Comparison of ENCODE assay signal across 25 cellular contexts in genomic region chr3:137852511-137852910, GRCh38.
DNase-seq lines count a peak whose midpoint lies in the region; ATAC-seq and TF ChIP-seq lines count a peak whose summit lies in the region.
"Had no signal": no experiment of that assay in that cellular context is flagged by ENCODE, and none has a peak within 500 bp of the region (broad histone marks: within the 10 kb centered on the region; RNA-seq: fewer than 3 reads in every experiment).

No MANE protein-coding gene starts in this region.

- H3K27ac ChIP-seq in HEK293 (ENCODE audit: extremely low read depth, low read depth, low read length): no peak overlapping the region
- H3K27ac ChIP-seq in neuronal stem cell (replicated peaks; ENCODE audit: low read length): peak overlapping the region; percentile 77
- H3K27ac ChIP-seq: SJSA1 had no signal

- no peak overlapping the region for H4K91ac ChIP-seq in neuronal stem cell (ENCODE audit: low read depth, low read length, poor library complexity)

- no peak for DNase-seq in WTC11 (ENCODE audit: low spot score)
- DNase-seq in kidney tubule cell (ENCODE audit: low spot score): peak; percentile 2
- peak; percentile 55 for DNase-seq in neuronal stem cell (ENCODE audit: low spot score)
- DNase-seq in MG63: no peak
- no peak for DNase-seq in AG08396 (ENCODE audit: low spot score)
- no peak for DNase-seq in activated T-cell treated with anti-CD3 and anti-CD28 coated beads, Interleukin-2, amount 50 U/mL, for 24 hours
- DNase-seq: C1 segment of cervical spinal cord; CD4-positive, alpha-beta memory T cell; COR-L47; DMS53; H9; HFFc6; IMR-90; KG1; MM.1S; NCI-H1436; NCI-H187; NCI-H2081 treated with DMSO at 0.1 percent for 48 hours; NCI-H524; NCI-H748 treated with DMSO at 0.1 percent for 48 hours; NK-92 treated with Interleukin-12 subunit alpha and Interleukin-12 subunit beta, amount 100 ng/mL, for 24 hours; PC-3; Right ventricle myocardium superior had no signal

- POLR2A ChIA-PET in HEK293 (lab: Yijun Ruan, JAX): no interaction called here
- POLR2A ChIA-PET in WTC11 (lab: Charles Lee): no interaction called here

- 0 out of 2 replicates have a peak, but pooled peaks have one; percentile 13 for ATAC-seq in WTC11
- ATAC-seq: PC-3 had no signal

- peaks cover 0 to 7% (median 0%) of the 10 kb centered on the region in 3 experiments for H3K27me3 ChIP-seq in neuronal stem cell (ENCODE audit: control insufficient read depth in 3 of 3, insufficient read depth in 3 of 3, low read depth in 1 of 3, low read length in 3 of 3)
- peaks cover 25% of the 10 kb centered on the region for H3K27me3 ChIP-seq in MG63
- H3K27me3 ChIP-seq: SJSA1 had no signal

- no peak overlapping the region for H3K4ac ChIP-seq in neuronal stem cell (ENCODE audit: low read length)

- H4K8ac ChIP-seq in neuronal stem cell (ENCODE audit: low read depth, low read length): no peak overlapping the region

- no peak overlapping the region for H2BK5ac ChIP-seq in neuronal stem cell (ENCODE audit: low read length)

- H2BK15ac ChIP-seq in neuronal stem cell (ENCODE audit: low read length): no peak overlapping the region

- peak overlapping the region; percentile 32 for H3K4me2 ChIP-seq in neuronal stem cell (ENCODE audit: insufficient read depth, low read length, poor library complexity, severe bottlenecking)

- no peaks in the 10 kb centered on the region for H3K79me1 ChIP-seq in neuronal stem cell (ENCODE audit: low read depth, low read length)

- H3K36me3 ChIP-seq in HEK293 (ENCODE audit: control insufficient read depth in 2 of 2, insufficient read depth in 1 of 2, low read length in 2 of 2) (no peaks in the 10 kb centered on the region), neuronal stem cell (replicated peaks in 1 of 2; ENCODE audit: control insufficient read depth in 2 of 2, insufficient read depth in 2 of 2, low read length in 2 of 2) (no peaks in the 10 kb centered on the region), MG63 (no peaks in the 10 kb centered on the region)
- H3K36me3 ChIP-seq: SJSA1 had no signal

- peak overlapping the region; percentile 81 for H3K18ac ChIP-seq in neuronal stem cell (ENCODE audit: low read length)

- no peak overlapping the region for H2AK5ac ChIP-seq in neuronal stem cell (ENCODE audit: low read depth, low read length)

- TF ChIP-seq CTCF in HEK293 (tag by site-specific recombination; IDR thresholded peaks at IDR 0.05): no peak
- no peak for TF ChIP-seq CTCF in WTC11 (IDR thresholded peaks at IDR 0.05)

- H3K23ac ChIP-seq in neuronal stem cell (ENCODE audit: low read depth, low read length, poor library complexity): no peak overlapping the region

- no peaks in the 10 kb centered on the region for H3K36me3 Mint-ChIP-seq in WTC11
- H3K36me3 Mint-ChIP-seq in activated T-cell treated with anti-CD3 and anti-CD28 coated beads, Interleukin-2, amount 50 U/mL, for 24 hours (ENCODE audit: low read depth): no peaks in the 10 kb centered on the region
- H3K36me3 Mint-ChIP-seq: CD4-positive, alpha-beta memory T cell had no signal

- no peak overlapping the region for H3K4me3 Mint-ChIP-seq in WTC11
- H3K4me3 Mint-ChIP-seq in activated T-cell treated with anti-CD3 and anti-CD28 coated beads, Interleukin-2, amount 50 U/mL, for 24 hours: no peak overlapping the region
- H3K4me3 Mint-ChIP-seq: CD4-positive, alpha-beta memory T cell; H9; HFFc6 had no signal

- no peak overlapping the region for H3K14ac ChIP-seq in neuronal stem cell (ENCODE audit: low read length)

- no peak overlapping the region for H2BK12ac ChIP-seq in neuronal stem cell (ENCODE audit: low read length)

- no peak overlapping the region for H3K27ac Mint-ChIP-seq in WTC11
- no peak overlapping the region for H3K27ac Mint-ChIP-seq in activated T-cell treated with anti-CD3 and anti-CD28 coated beads, Interleukin-2, amount 50 U/mL, for 24 hours
- H3K27ac Mint-ChIP-seq: CD4-positive, alpha-beta memory T cell; H9; HFFc6 had no signal

- peaks cover 6% of the 10 kb centered on the region for H3K27me3 Mint-ChIP-seq in WTC11 (ENCODE audit: low read depth)
- H3K27me3 Mint-ChIP-seq in activated T-cell treated with anti-CD3 and anti-CD28 coated beads, Interleukin-2, amount 50 U/mL, for 24 hours: no peaks in the 10 kb centered on the region

- H3K9me3 Mint-ChIP-seq in WTC11: peaks cover 4% of the 10 kb centered on the region
- no peaks in the 10 kb centered on the region for H3K9me3 Mint-ChIP-seq in activated T-cell treated with anti-CD3 and anti-CD28 coated beads, Interleukin-2, amount 50 U/mL, for 24 hours
- H3K9me3 Mint-ChIP-seq: H9 had no signal

- CTCF ChIA-PET in HEK293 (lab: Yijun Ruan, JAX): no interaction called here
- CTCF ChIA-PET in WTC11 (lab: Charles Lee): no interaction called here

- no peaks in the 10 kb centered on the region for H3K4me1 ChIP-seq in HEK293 (ENCODE audit: control insufficient read depth, insufficient read depth, low read length)
- peaks cover 13 to 26% of the 10 kb centered on the region in 2 donors for H3K4me1 ChIP-seq in neuronal stem cell (ENCODE audit: control insufficient read depth in 2 of 2, insufficient read depth in 1 of 2, low read depth in 1 of 2, low read length in 2 of 2)
- H3K4me1 ChIP-seq: SJSA1 had no signal

- H3K4me3 ChIP-seq in HEK293 (ENCODE audit: low read depth, low read length) (no peak overlapping the region), neuronal stem cell (ENCODE audit: low read length in 2 of 2) (no peak overlapping the region), MG63 (no peak overlapping the region)
- H3K4me3 ChIP-seq: SJSA1 had no signal

- peak overlapping the region; percentile 13 for H2AFZ ChIP-seq in neuronal stem cell (ENCODE audit: low read length)

- no peaks in the 10 kb centered on the region for H3K9me3 ChIP-seq in HEK293 (ENCODE audit: control insufficient read depth, insufficient read depth, low read depth, low read length)
- no peaks in the 10 kb centered on the region for H3K9me3 ChIP-seq in neuronal stem cell (replicated peaks in 1 of 2; ENCODE audit: control insufficient read depth in 2 of 2, insufficient read depth in 1 of 2, low read depth in 1 of 2, low read length in 2 of 2)
- H3K9me3 ChIP-seq in MG63: no peaks in the 10 kb centered on the region
- H3K9me3 ChIP-seq: SJSA1 had no signal

- WGBS in neuronal stem cell (ENCODE audit: extremely low coverage in 2 of 2, insufficient read length in 2 of 2, insufficient replicate concordance in 1 of 2), 2 donors: no CpG with 5 or more reads among the region's 13 CpGs

- H3K9ac ChIP-seq in neuronal stem cell (ENCODE audit: low read depth, low read length, poor library complexity): no peak overlapping the region

- peaks cover 49% of the 10 kb centered on the region for H3K4me1 Mint-ChIP-seq in WTC11
- no peaks in the 10 kb centered on the region for H3K4me1 Mint-ChIP-seq in activated T-cell treated with anti-CD3 and anti-CD28 coated beads, Interleukin-2, amount 50 U/mL, for 24 hours (ENCODE audit: low read depth)
- H3K4me1 Mint-ChIP-seq: CD4-positive, alpha-beta memory T cell had no signal

- H2BK120ac ChIP-seq in neuronal stem cell (ENCODE audit: low read depth, low read length): no peak overlapping the region

TF ChIP-seq in HEK293, 187 proteins besides CTCF, POLR2A, EP300 and RAD21 (continues in another document):
- TF ChIP-seq ZIC2 (tag by site-specific recombination; IDR thresholded peaks at IDR 0.05): peak; percentile 50; the same call in 1 of the 2 replicates
- TF ChIP-seq, protein P1, sequence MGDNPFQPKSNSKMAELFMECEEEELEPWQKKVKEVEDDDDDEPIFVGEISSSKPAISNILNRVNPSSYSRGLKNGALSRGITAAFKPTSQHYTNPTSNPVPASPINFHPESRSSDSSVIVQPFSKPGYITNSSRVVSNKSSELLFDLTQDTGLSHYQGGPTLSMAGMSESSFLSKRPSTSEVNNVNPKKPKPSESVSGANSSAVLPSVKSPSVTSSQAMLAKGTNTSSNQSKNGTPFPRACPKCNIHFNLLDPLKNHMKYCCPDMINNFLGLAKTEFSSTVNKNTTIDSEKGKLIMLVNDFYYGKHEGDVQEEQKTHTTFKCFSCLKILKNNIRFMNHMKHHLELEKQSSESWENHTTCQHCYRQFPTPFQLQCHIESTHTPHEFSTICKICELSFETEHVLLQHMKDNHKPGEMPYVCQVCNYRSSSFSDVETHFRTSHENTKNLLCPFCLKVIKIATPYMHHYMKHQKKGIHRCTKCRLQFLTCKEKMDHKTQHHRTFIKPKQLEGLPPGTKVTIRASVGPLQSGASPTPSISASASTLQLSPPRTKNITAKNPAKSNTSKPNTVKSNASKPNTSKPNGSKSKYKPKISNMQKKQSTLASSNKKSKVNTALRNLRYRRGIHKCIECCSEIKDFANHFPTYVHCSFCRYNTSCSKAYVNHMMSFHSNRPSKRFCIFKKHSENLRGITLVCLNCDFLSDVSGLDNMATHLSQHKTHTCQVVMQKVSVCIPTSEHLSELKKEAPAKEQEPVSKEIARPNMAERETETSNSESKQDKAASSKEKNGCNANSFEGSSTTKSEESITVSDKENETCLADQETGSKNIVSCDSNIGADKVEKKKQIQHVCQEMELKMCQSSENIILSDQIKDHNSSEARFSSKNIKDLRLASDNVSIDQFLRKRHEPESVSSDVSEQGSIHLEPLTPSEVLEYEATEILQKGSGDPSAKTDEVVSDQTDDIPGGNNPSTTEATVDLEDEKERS (tag by site-specific recombination; IDR thresholded peaks at IDR 0.05): no peak

TF ChIP-seq in WTC11, 78 proteins besides CTCF, POLR2A, EP300 and RAD21 (continues in another document):
- TF ChIP-seq GABPB1 (CRISPR knock-in tag; IDR thresholded peaks at IDR 0.05) (no peak), ZNF423 (CRISPR knock-in tag; IDR thresholded peaks at IDR 0.05) (no peak), CREB1 (CRISPR knock-in tag; IDR thresholded peaks at IDR 0.05) (no peak), ATF1 (CRISPR knock-in tag; IDR thresholded peaks at IDR 0.05) (no peak), EMX1 (CRISPR knock-in tag; IDR thresholded peaks at IDR 0.05) (no peak)
- TF ChIP-seq, protein P2, sequence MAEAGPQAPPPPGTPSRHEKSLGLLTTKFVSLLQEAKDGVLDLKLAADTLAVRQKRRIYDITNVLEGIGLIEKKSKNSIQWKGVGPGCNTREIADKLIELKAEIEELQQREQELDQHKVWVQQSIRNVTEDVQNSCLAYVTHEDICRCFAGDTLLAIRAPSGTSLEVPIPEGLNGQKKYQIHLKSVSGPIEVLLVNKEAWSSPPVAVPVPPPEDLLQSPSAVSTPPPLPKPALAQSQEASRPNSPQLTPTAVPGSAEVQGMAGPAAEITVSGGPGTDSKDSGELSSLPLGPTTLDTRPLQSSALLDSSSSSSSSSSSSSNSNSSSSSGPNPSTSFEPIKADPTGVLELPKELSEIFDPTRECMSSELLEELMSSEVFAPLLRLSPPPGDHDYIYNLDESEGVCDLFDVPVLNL (CRISPR knock-in tag; IDR thresholded peaks at IDR 0.05; ENCODE audit: borderline replicate concordance, low read depth): no peak

Comparison
In these comparisons a context has a peak if more than half of its experiments do, and no peak if none do; other contexts are left out.
1. DNase-seq: peak in kidney tubule cell (single experiment) and neuronal stem cell (single experiment); none in WTC11 (single experiment), MG63 (single experiment), AG08396 (single experiment) and activated T-cell treated with anti-CD3 and anti-CD28 coated beads, Interleukin-2, amount 50 U/mL, for 24 hours (single experiment).